ENCODE assay signal across 1 cellular context in genomic region chr11:45806937-45807791, GRCh38.
TF ChIP-seq lines count a peak whose summit lies in the region.

No MANE protein-coding gene starts in this region.

TF ChIP-seq in HCT116, 20 proteins besides CTCF, POLR2A, EP300 and RAD21 (continued from another document):
- no peak for TF ChIP-seq EGR1 (IDR thresholded peaks at IDR 0.05; ENCODE audit: low read depth)
